In genomic region chr11:77529685-77530084, GRCh38 we compare ENCODE assay signal across 16 cellular contexts. TPM values are rescaled to one million over a fixed set of nuclear protein-coding genes. Genes with fewer than 3 reads are reported as not detected.
DNase-seq lines count a peak whose midpoint lies in the region; ATAC-seq and TF ChIP-seq lines count a peak whose summit lies in the region.
"Had no signal": no experiment of that assay in that cellular context is flagged by ENCODE, and none has a peak within 500 bp of the region (broad histone marks: within the 10 kb centered on the region; RNA-seq: fewer than 3 reads in every experiment).

No MANE protein-coding gene starts in this region.

- no peak for DNase-seq in WTC11 (ENCODE audit: low spot score)
- no peak for DNase-seq in neural progenitor cell (ENCODE audit: low spot score)
- peak; percentile 4 for DNase-seq in osteocyte (ENCODE audit: extremely low spot score, unreplicated experiment)
- DNase-seq in foreskin melanocyte, result no peak
- no peak for DNase-seq in stimulated activated naive CD4-positive, alpha-beta T cell treated with Interleukin-2 at 50 U/mL for 16 hours (lab: John Stamatoyannopoulos, UW)
- DNase-seq: C1 segment of cervical spinal cord; Calu3; CD4-positive, alpha-beta memory T cell; COR-L47; DMS53; DMS79 treated with DMSO at 0.1 percent for 48 hours; GF-D8; GM23248; HFFc6 had no signal

- no peak overlapping the region for H3K4me3 ChIP-seq in neural progenitor cell
- H3K4me3 ChIP-seq: GM23248, HAP-1 had no signal

- no peak overlapping the region for H3K4me2 ChIP-seq in neural progenitor cell

- H3K4me1 ChIP-seq in neural progenitor cell, result peaks cover 21% of the 10 kb centered on the region

- POLR2A ChIA-PET in WTC11 (lab: Charles Lee), result no interaction called here

- ATAC-seq in WTC11 (peak; percentile 53), GM19035 (IDR thresholded peaks at IDR 0.05; ENCODE audit: unreplicated experiment) (no peak)

- no peak overlapping the region for H3K27ac ChIP-seq in neural progenitor cell
- H3K27ac ChIP-seq: GM23248 had no signal

- H2AFZ ChIP-seq in neural progenitor cell (replicated peaks), result peak overlapping the region; percentile 36
- H2AFZ ChIP-seq: GM23248 had no signal

- H3K27ac Mint-ChIP-seq in WTC11, result 0 out of 2 replicates have a peak overlapping the region, but pooled peaks have one; percentile 9
- no peak overlapping the region for H3K27ac Mint-ChIP-seq in neural progenitor cell
- H3K27ac Mint-ChIP-seq in osteocyte (ENCODE audit: unreplicated experiment), result no peak overlapping the region
- H3K27ac Mint-ChIP-seq: CD4-positive, alpha-beta memory T cell; HFFc6 had no signal

- H3K79me2 ChIP-seq in neural progenitor cell (ENCODE audit: low read depth), result no peaks in the 10 kb centered on the region

- H3F3A ChIP-seq in neural progenitor cell (ENCODE audit: low read depth), result peaks cover 25% of the 10 kb centered on the region

- no peaks in the 10 kb centered on the region for H3K9me3 ChIP-seq in neural progenitor cell (ENCODE audit: low read depth)
- H3K9me3 ChIP-seq: HAP-1 had no signal

- no peaks in the 10 kb centered on the region for H3K9me3 Mint-ChIP-seq in WTC11
- no peaks in the 10 kb centered on the region for H3K9me3 Mint-ChIP-seq in neural progenitor cell
- no peaks in the 10 kb centered on the region for H3K9me3 Mint-ChIP-seq in osteocyte (ENCODE audit: unreplicated experiment)
- H3K9me3 Mint-ChIP-seq: CD4-positive, alpha-beta memory T cell; HFFc6 had no signal

- H4K20me1 ChIP-seq in neural progenitor cell (ENCODE audit: low read depth), result no peaks in the 10 kb centered on the region

- H3K9ac ChIP-seq in neural progenitor cell, result no peak overlapping the region
- H3K9ac ChIP-seq: GM23248 had no signal

- H3K4me1 Mint-ChIP-seq in WTC11 (peaks cover 29% of the 10 kb centered on the region), neural progenitor cell (peaks cover 13% of the 10 kb centered on the region), osteocyte (ENCODE audit: unreplicated experiment) (no peaks in the 10 kb centered on the region)
- H3K4me1 Mint-ChIP-seq: CD4-positive, alpha-beta memory T cell had no signal

- no peaks in the 10 kb centered on the region for H3K36me3 ChIP-seq in neural progenitor cell
- H3K36me3 ChIP-seq: HAP-1 had no signal

- H3K27me3 ChIP-seq in neural progenitor cell, result no peaks in the 10 kb centered on the region

- TF ChIP-seq CTCF in WTC11 (IDR thresholded peaks at IDR 0.05) (no peak), neural progenitor cell (IDR thresholded peaks at IDR 0.05) (no peak), osteocyte (IDR thresholded peaks at IDR 0.05) (no peak)

- H3K36me3 Mint-ChIP-seq in WTC11 (no peaks in the 10 kb centered on the region), neural progenitor cell (no peaks in the 10 kb centered on the region), osteocyte (ENCODE audit: unreplicated experiment) (no peaks in the 10 kb centered on the region)
- H3K36me3 Mint-ChIP-seq: CD4-positive, alpha-beta memory T cell had no signal

- CTCF ChIA-PET in WTC11 (lab: Charles Lee), result no interaction called here

- H3K4me3 Mint-ChIP-seq in WTC11 (no peak overlapping the region), neural progenitor cell (no peak overlapping the region), osteocyte (ENCODE audit: unreplicated experiment) (no peak overlapping the region)
- H3K4me3 Mint-ChIP-seq: CD4-positive, alpha-beta memory T cell; HFFc6 had no signal

- no peaks in the 10 kb centered on the region for H3K27me3 Mint-ChIP-seq in WTC11 (ENCODE audit: low read depth)
- no peaks in the 10 kb centered on the region for H3K27me3 Mint-ChIP-seq in neural progenitor cell (ENCODE audit: insufficient read depth, low read depth)
- peaks cover 9% of the 10 kb centered on the region for H3K27me3 Mint-ChIP-seq in osteocyte (ENCODE audit: unreplicated experiment)
- H3K27me3 Mint-ChIP-seq: CD4-positive, alpha-beta memory T cell had no signal

TF ChIP-seq in WTC11, 78 proteins besides CTCF, POLR2A, EP300 and RAD21 (continues in another document):
- no peak for TF ChIP-seq MYBL2 (CRISPR knock-in tag; IDR thresholded peaks at IDR 0.05)
- TF ChIP-seq, protein P1, sequence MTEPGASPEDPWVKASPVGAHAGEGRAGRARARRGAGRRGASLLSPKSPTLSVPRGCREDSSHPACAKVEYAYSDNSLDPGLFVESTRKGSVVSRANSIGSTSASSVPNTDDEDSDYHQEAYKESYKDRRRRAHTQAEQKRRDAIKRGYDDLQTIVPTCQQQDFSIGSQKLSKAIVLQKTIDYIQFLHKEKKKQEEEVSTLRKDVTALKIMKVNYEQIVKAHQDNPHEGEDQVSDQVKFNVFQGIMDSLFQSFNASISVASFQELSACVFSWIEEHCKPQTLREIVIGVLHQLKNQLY (CRISPR knock-in tag; IDR thresholded peaks at IDR 0.05), result no peak
- no peak for TF ChIP-seq ZBTB21 (CRISPR knock-in tag; IDR thresholded peaks at IDR 0.05; ENCODE audit: borderline replicate concordance)
- TF ChIP-seq ZNF281 (CRISPR knock-in tag; IDR thresholded peaks at IDR 0.05), result no peak
- TF ChIP-seq ATF1 (CRISPR knock-in tag; IDR thresholded peaks at IDR 0.05), result no peak
- TF ChIP-seq, protein P2, sequence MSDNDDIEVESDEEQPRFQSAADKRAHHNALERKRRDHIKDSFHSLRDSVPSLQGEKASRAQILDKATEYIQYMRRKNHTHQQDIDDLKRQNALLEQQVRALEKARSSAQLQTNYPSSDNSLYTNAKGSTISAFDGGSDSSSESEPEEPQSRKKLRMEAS (CRISPR knock-in tag; IDR thresholded peaks at IDR 0.05), result no peak
- no peak for TF ChIP-seq CBFB (CRISPR knock-in tag; IDR thresholded peaks at IDR 0.05; ENCODE audit: low read depth)
- no peak for TF ChIP-seq NFYB (CRISPR knock-in tag; conservative IDR thresholded peaks at IDR 0.05; ENCODE audit: low read depth)
- no peak for TF ChIP-seq GTF2I (CRISPR knock-in tag; conservative IDR thresholded peaks at IDR 0.05)
- no peak for TF ChIP-seq ZNF263 (CRISPR knock-in tag; IDR thresholded peaks at IDR 0.05; ENCODE audit: low read depth)
- TF ChIP-seq E2F1 (CRISPR knock-in tag; IDR thresholded peaks at IDR 0.05), result no peak
- no peak for TF ChIP-seq AFF4 (CRISPR knock-in tag; IDR thresholded peaks at IDR 0.05; ENCODE audit: borderline replicate concordance)
- TF ChIP-seq SP1 (CRISPR knock-in tag; conservative IDR thresholded peaks at IDR 0.05), result no peak

RNA-seq across cellular contexts. Expression of gene PAK1, which starts 55.8 kb away (rescaled TPM):
- total RNA-seq in WTC11 (2021) (160 to 191 TPM (median 166 TPM) in 3 replicates), neural progenitor cell (ENCODE audit: low replicate concordance) (44.8 and 52.1 TPM in 2 replicates), osteocyte (17.4 and 20.9 TPM in 2 replicates)
